Comparison of ENCODE assay signal across 1 cellular context in genomic region chr1:151135433-151136385, GRCh38.
TF ChIP-seq lines count a peak whose summit lies in the region.

No MANE protein-coding gene starts in this region.

TF ChIP-seq in K562, 482 proteins besides CTCF, POLR2A, EP300 and RAD21:
- TF ChIP-seq GABPA (tag; conservative IDR thresholded peaks at IDR 0.05; ENCODE audit: low read depth) (no peak), TAF15 (IDR thresholded peaks at IDR 0.05; ENCODE audit: low read depth, low read length) (no peak), ZNF436 (CRISPR knock-in tag; IDR thresholded peaks at IDR 0.05) (no peak), SREBF1 (IDR thresholded peaks at IDR 0.05; ENCODE audit: borderline replicate concordance, low read depth, low read length) (no peak), CXXC5 (CRISPR knock-in tag; IDR thresholded peaks at IDR 0.05) (no peak), ZNF407 (IDR thresholded peaks at IDR 0.05; ENCODE audit: low read depth) (no peak)
TF ChIP-seq in K562: peak in this region for 0.
